ENCODE assay signal across 17 cellular contexts in the genomic region with DNA sequence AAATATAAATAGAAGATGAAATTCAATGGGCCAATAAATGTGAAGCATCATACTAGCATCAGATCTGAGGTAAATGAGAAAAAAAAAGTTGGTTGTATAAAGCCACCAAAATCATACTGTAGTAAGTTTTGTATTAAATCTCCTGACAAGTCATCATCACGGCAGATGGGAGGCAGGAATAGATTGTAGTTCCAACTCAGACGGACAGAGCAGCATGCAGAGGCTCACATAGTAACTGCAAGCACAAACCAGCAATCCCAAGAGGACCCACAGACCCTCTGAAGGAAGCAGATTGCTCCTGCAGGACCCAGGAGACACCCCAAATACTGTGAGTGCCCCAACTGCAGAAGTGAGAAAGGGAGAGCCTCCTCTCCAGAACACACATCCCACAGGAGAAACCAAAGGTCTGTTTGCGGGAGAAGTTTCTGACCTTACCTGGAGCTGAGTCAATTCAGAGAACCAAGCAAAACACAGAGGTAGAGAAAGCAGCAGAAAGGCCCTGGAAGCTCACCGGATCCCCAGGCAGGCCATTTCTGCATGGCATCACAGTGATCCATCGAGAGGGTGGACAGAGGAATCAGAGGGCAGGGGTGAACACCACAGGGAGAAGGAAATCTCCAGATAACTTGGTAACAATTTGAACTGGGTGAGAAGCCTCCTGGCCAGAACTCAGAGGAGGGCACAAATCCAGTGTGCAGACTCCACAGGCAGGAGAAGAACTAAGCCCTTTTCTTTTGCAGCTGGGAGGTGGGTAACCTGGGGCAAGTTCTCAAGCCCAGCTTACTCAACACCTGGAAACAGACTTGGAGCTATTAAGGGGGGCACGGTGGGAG.
DNase-seq lines count a peak whose midpoint lies in the region; ATAC-seq and TF ChIP-seq lines count a peak whose summit lies in the region.
"Had no signal": no experiment of that assay in that cellular context is flagged by ENCODE, and none has a peak within 500 bp of the region (broad histone marks: within the 10 kb centered on the region; RNA-seq: fewer than 3 reads in every experiment).

No MANE protein-coding gene starts in this region.

- H3K27ac ChIP-seq in PC-9 = no peak overlapping the region
- H3K27ac ChIP-seq in esophagus (ENCODE audit: low read depth in 2 of 2, low read length in 1 of 2) = peak overlapping the region; percentile 90 to 94
- H3K27ac ChIP-seq: BLaER1 treated with 17β-estradiol and CSF1 and Interleukin-3, amounts not matched to agents 10 nM and 100 nM; HL-60; SK-N-MC had no signal

- no peaks in the 10 kb centered on the region for H3K36me3 ChIP-seq in PC-9 (ENCODE audit: low read depth)
- no peaks in the 10 kb centered on the region for H3K36me3 ChIP-seq in esophagus (ENCODE audit: control insufficient read depth in 2 of 2, insufficient read depth in 2 of 2, low read length in 1 of 2)
- H3K36me3 ChIP-seq: BLaER1 treated with 17β-estradiol and CSF1 and Interleukin-3, amounts not matched to agents 10 nM and 100 nM; HAP-1 had no signal

- CTCF ChIA-PET in Calu3 (lab: Charles Lee) (interaction anchor here (0.5 kb wide), 2 partner anchors 465 to 1028 kb away, joined by 4 read pairs; no protein-coding TSS in a partner anchor), PC-9 (lab: Charles Lee) (no interaction called here)

- 48 to 64% methylated on average over 6 of the region's 6 CpGs for WGBS in esophagus, 2 donors

- intact Hi-C loops in Calu3 (cut with micrococcal nuclease; ENCODE audit: unreplicated experiment) (no loop called here), PC-9 (cut with micrococcal nuclease; ENCODE audit: unreplicated experiment) (loop anchor here (10.0 kb wide), 1 partner anchor 815 kb away; the partner anchor contains the start of gene RAP2B)

- H3K4me1 ChIP-seq in PC-9 (replicated peaks; ENCODE audit: insufficient read depth) = peaks cover 17% of the 10 kb centered on the region
- peaks cover 2 to 5% of the 10 kb centered on the region in 2 donors for H3K4me1 ChIP-seq in esophagus (ENCODE audit: control insufficient read depth in 2 of 2, insufficient read depth in 2 of 2, low read length in 1 of 2)
- H3K4me1 ChIP-seq: BLaER1 treated with 17β-estradiol and CSF1 and Interleukin-3, amounts not matched to agents 10 nM and 100 nM; HAP-1 had no signal

- POLR2A ChIA-PET in PC-9 (lab: Charles Lee; ENCODE audit: unreplicated experiment) = no interaction called here

- BruUV-seq in Calu3 (replicated peaks; lab: Mats Ljungman, UMichigan) (no TSS peak), PC-9 (replicated peaks; lab: Mats Ljungman, UMichigan) (TSS peak; percentile 41)

- H3K9me2 ChIP-seq in PC-9 (ENCODE audit: insufficient read depth) = no peaks in the 10 kb centered on the region

- H3K4me3 ChIP-seq in PC-9 (no peak overlapping the region), esophagus (ENCODE audit: low read depth in 1 of 2, low read length in 2 of 2) (peak overlapping the region; percentile 50 to 60)
- H3K4me3 ChIP-seq: BLaER1 treated with 17β-estradiol and CSF1 and Interleukin-3, amounts not matched to agents 10 nM and 100 nM; HAP-1; SK-N-MC had no signal

- H2AFZ ChIP-seq in PC-9 = peak overlapping the region; percentile 84

- H3K27me3 Mint-ChIP-seq in Calu3 (ENCODE audit: unreplicated experiment) (no peaks in the 10 kb centered on the region), neural crest cell (ENCODE audit: low read depth) (no peaks in the 10 kb centered on the region)

- peak overlapping the region; percentile 55 for H3K27ac Mint-ChIP-seq in Calu3 (ENCODE audit: unreplicated experiment)
- peak overlapping the region; percentile 9 for H3K27ac Mint-ChIP-seq in neural crest cell (ENCODE audit: unreplicated experiment)
- H3K27ac Mint-ChIP-seq: CD8-positive, alpha-beta memory T cell had no signal

- H3K4me3 Mint-ChIP-seq in Calu3 (ENCODE audit: low read depth, unreplicated experiment) = no peak overlapping the region
- no peak overlapping the region for H3K4me3 Mint-ChIP-seq in neural crest cell
- H3K4me3 Mint-ChIP-seq: CD8-positive, alpha-beta memory T cell had no signal

- TF ChIP-seq CTCF in Calu3 (IDR thresholded peaks at IDR 0.05; ENCODE audit: unreplicated experiment) (no peak), PC-9 (conservative IDR thresholded peaks at IDR 0.05) (no peak), neural crest cell (conservative IDR thresholded peaks at IDR 0.05) (no peak), GM13976 (IDR thresholded peaks at IDR 0.05; ENCODE audit: borderline replicate concordance, control extremely low read depth, extremely low read depth, insufficient read depth, missing control alignments) (no peak)

- H3K9me3 ChIP-seq in PC-9 (ENCODE audit: insufficient read depth, low read depth) (no peaks in the 10 kb centered on the region), esophagus (ENCODE audit: control insufficient read depth in 2 of 2, insufficient read depth in 1 of 2, low read depth in 1 of 2, low read length in 1 of 2) (no peaks in the 10 kb centered on the region)
- H3K9me3 ChIP-seq: BLaER1 treated with 17β-estradiol and CSF1 and Interleukin-3, amounts not matched to agents 10 nM and 100 nM; HAP-1 had no signal

- in situ Hi-C loops in GM13976 (cut with MboI; ENCODE audit: low sequenced_read_pairs, unreplicated experiment) = no loop called here

- no peak for ATAC-seq in GM21786 (IDR thresholded peaks at IDR 0.05; ENCODE audit: unreplicated experiment)
- ATAC-seq: Panc1 had no signal

- DNase-seq in Calu3 (no peak), PC-9 (peak in 1 of 2 experiments; percentile 3), neural crest cell (ENCODE audit: low read depth, low spot score) (no peak), GM13976 (ENCODE audit: low spot score) (no peak), NCI-H2029 treated with DMSO at 0.1 percent for 48 hours (lab: John Stamatoyannopoulos, UW) (no peak)
- DNase-seq: CD8-positive, alpha-beta memory T cell; NCI-H187; NCI-H2171 treated with DMSO at 0.1 percent for 48 hours; NCI-H774; Right ventricle myocardium superior had no signal

- H3K36me3 Mint-ChIP-seq in Calu3 (ENCODE audit: insufficient read depth, unreplicated experiment) (no peaks in the 10 kb centered on the region), neural crest cell (ENCODE audit: low read depth) (peaks cover 6% of the 10 kb centered on the region)
- H3K36me3 Mint-ChIP-seq: CD8-positive, alpha-beta memory T cell had no signal

- H3K4me1 Mint-ChIP-seq in Calu3 (ENCODE audit: low read depth, unreplicated experiment) = peaks cover 16% of the 10 kb centered on the region
- H3K4me1 Mint-ChIP-seq in neural crest cell = peaks cover 17% of the 10 kb centered on the region
- H3K4me1 Mint-ChIP-seq: CD8-positive, alpha-beta memory T cell had no signal

- no peaks in the 10 kb centered on the region for H3K79me2 ChIP-seq in PC-9 (ENCODE audit: low read depth)

- H4K20me1 ChIP-seq in PC-9 (ENCODE audit: insufficient read depth) = no peaks in the 10 kb centered on the region
- H4K20me1 ChIP-seq: BLaER1 treated with 17β-estradiol and CSF1 and Interleukin-3, amounts not matched to agents 10 nM and 100 nM had no signal

- H3K9me3 Mint-ChIP-seq in Calu3 (ENCODE audit: low read depth, unreplicated experiment) (no peaks in the 10 kb centered on the region), neural crest cell (peaks cover 9% of the 10 kb centered on the region)

- H3K27me3 ChIP-seq in PC-9 (ENCODE audit: insufficient read depth, low read depth) (no peaks in the 10 kb centered on the region), esophagus (ENCODE audit: control insufficient read depth in 1 of 2, insufficient read depth in 2 of 2, low read length in 2 of 2) (no peaks in the 10 kb centered on the region)
- H3K27me3 ChIP-seq: BLaER1 treated with 17β-estradiol and CSF1 and Interleukin-3, amounts not matched to agents 10 nM and 100 nM had no signal

- H3F3A ChIP-seq in PC-9 (ENCODE audit: insufficient read depth, low read depth) = no peaks in the 10 kb centered on the region

- H3K4me2 ChIP-seq in PC-9 = peak overlapping the region; percentile 20; the same call in 1 of the 2 replicates
- H3K4me2 ChIP-seq: BLaER1 treated with 17β-estradiol and CSF1 and Interleukin-3, amounts not matched to agents 10 nM and 100 nM had no signal
